18 cellular contexts compared by ENCODE assay signal in genomic region chr11:102986815-102987214, GRCh38. TPM values are rescaled to one million over a fixed set of nuclear protein-coding genes. Genes with fewer than 3 reads are reported as not detected.
DNase-seq lines count a peak whose midpoint lies in the region; ATAC-seq and TF ChIP-seq lines count a peak whose summit lies in the region.
"Had no signal": no experiment of that assay in that cellular context is flagged by ENCODE, and none has a peak within 500 bp of the region (broad histone marks: within the 10 kb centered on the region; RNA-seq: fewer than 3 reads in every experiment).

No MANE protein-coding gene starts in this region.

- H3K36me3 ChIP-seq in adipocyte (ENCODE audit: control insufficient read depth, insufficient read depth, low read length, severe bottlenecking) (no peaks in the 10 kb centered on the region), gastroesophageal sphincter (no peaks in the 10 kb centered on the region)

- peak; percentile 23 for DNase-seq in AG10803 (ENCODE audit: low read depth)
- DNase-seq in adipocyte (ENCODE audit: low read depth) = peak; percentile 23
- peak; percentile 24 for DNase-seq in fibroblast of villous mesenchyme (ENCODE audit: low read depth)
- DNase-seq in midbrain (lab: John Stamatoyannopoulos, UW) = no peak
- DNase-seq in NCI-H146 treated with DMSO at 0.1 percent for 48 hours (lab: John Stamatoyannopoulos, UW; ENCODE audit: unreplicated experiment) = no peak
- DNase-seq: activated CD4-positive, alpha-beta T cell treated with anti-CD3 and anti-CD28 coated beads, Interleukin-2, amount 50 U/mL, for 1 hour; activated T-cell treated with anti-CD3 and anti-CD28 coated beads, Interleukin-2, amount 50 U/mL, for 24 hours; CD8-positive, alpha-beta memory T cell; glutamatergic neuron; mesendoderm; NCI-H2029 treated with DMSO at 0.1 percent for 48 hours; NCI-H510A treated with DMSO at 0.1 percent for 48 hours had no signal

- no peak for TF ChIP-seq POLR2A in gastroesophageal sphincter (IDR thresholded peaks at IDR 0.05)

- H3K4me1 ChIP-seq in adipocyte (ENCODE audit: control insufficient read depth, insufficient read depth, low read length) (peaks cover 15% of the 10 kb centered on the region), gastroesophageal sphincter (no peaks in the 10 kb centered on the region)

- no peak overlapping the region for H3K27ac ChIP-seq in gastroesophageal sphincter
- H3K27ac ChIP-seq: SK-N-MC had no signal

- no peak for TF ChIP-seq CTCF in AG10803 (conservative IDR thresholded peaks at IDR 0.05; ENCODE audit: low read length)
- TF ChIP-seq CTCF in fibroblast of villous mesenchyme (IDR thresholded peaks at IDR 0.05; ENCODE audit: insufficient read depth, low read depth, low read length) = no peak
- TF ChIP-seq CTCF in gastroesophageal sphincter (IDR thresholded peaks at IDR 0.05) = no peak

- 85 to 100% methylated on average over 2 of the region's 2 CpGs for WGBS in gastroesophageal sphincter (ENCODE audit: low coverage in 1 of 2), 2 donors

- no peak for TF ChIP-seq EP300 in gastroesophageal sphincter (IDR thresholded peaks at IDR 0.05)

- H3K9me3 ChIP-seq in adipocyte (ENCODE audit: control insufficient read depth, low read length) (no peaks in the 10 kb centered on the region), gastroesophageal sphincter (no peaks in the 10 kb centered on the region)

- no peak overlapping the region for H3K9ac ChIP-seq in adipocyte (ENCODE audit: low read length)

- H3K4me3 ChIP-seq in AG10803 (ENCODE audit: low read length) = no peak overlapping the region
- no peak overlapping the region for H3K4me3 ChIP-seq in adipocyte (ENCODE audit: low read length)
- H3K4me3 ChIP-seq in fibroblast of villous mesenchyme (ENCODE audit: low read depth, low read length) = no peak overlapping the region
- H3K4me3 ChIP-seq in gastroesophageal sphincter = no peak overlapping the region
- H3K4me3 ChIP-seq: SK-N-MC had no signal

- H3K27me3 ChIP-seq in adipocyte (replicated peaks; ENCODE audit: control insufficient read depth, insufficient read depth, low read length) = no peaks in the 10 kb centered on the region
- no peaks in the 10 kb centered on the region for H3K27me3 ChIP-seq in gastroesophageal sphincter

- ATAC-seq in HG03442 (IDR thresholded peaks at IDR 0.05; ENCODE audit: unreplicated experiment) = peak; percentile 44
- ATAC-seq in gastroesophageal sphincter = no peak
- ATAC-seq in HG02973 (IDR thresholded peaks at IDR 0.05; ENCODE audit: unreplicated experiment) = no peak

RNA-seq across cellular contexts. Expression of gene MMP13, which starts 31.3 kb away (rescaled TPM):
- total RNA-seq in fibroblast of villous mesenchyme (not detected in 2 replicates), gastroesophageal sphincter (not detected)
- total RNA-seq: CD8-positive, alpha-beta memory T cell; H1; neural crest cell had no signal

Comparison
In these comparisons a context has a peak if more than half of its experiments do, and no peak if none do; other contexts are left out.
1. DNase-seq: peak in AG10803 (single experiment), adipocyte (single experiment) and fibroblast of villous mesenchyme (single experiment); none in midbrain (single experiment) and NCI-H146 treated with DMSO at 0.1 percent for 48 hours (single experiment).